8 cellular contexts compared by ENCODE assay signal in genomic region chr5:173887610-173888472, GRCh38. TPM values are rescaled to one million over a fixed set of nuclear protein-coding genes. Genes with fewer than 3 reads are reported as not detected.
DNase-seq lines count a peak whose midpoint lies in the region; ATAC-seq and TF ChIP-seq lines count a peak whose summit lies in the region.

CPEB4 (plus strand) TSS chr5:173888349; CDS start chr5:173889734, 1,385 bp downstream.

- no peaks in the 10 kb centered on the region for H3K36me3 Mint-ChIP-seq in WTC11

- DNase-seq in AG04450 (ENCODE audit: low read depth, low spot score) (peak; percentile 99), NCI-H226 (peak; percentile 98), WTC11 (ENCODE audit: low spot score) (peak; percentile 98), cardiac fibroblast (ENCODE audit: low read depth in 2 of 2) (peak; percentile 100), iPS-NIHi7 (ENCODE audit: extremely low spot score) (peak; percentile 99), smooth muscle cell (lab: John Stamatoyannopoulos, UW; ENCODE audit: unreplicated experiment) (peak; percentile 86)

- H4K20me1 ChIP-seq in smooth muscle cell (ENCODE audit: low read depth) = peaks cover 36% of the 10 kb centered on the region

- H3K36me3 ChIP-seq in smooth muscle cell (ENCODE audit: low read depth) = no peaks in the 10 kb centered on the region

- H3K4me1 ChIP-seq in smooth muscle cell (ENCODE audit: low read depth) = peaks cover 32% of the 10 kb centered on the region

- POLR2A ChIA-PET in AG04450 (lab: Yijun Ruan, JAX) = interaction anchor here (0.7 to 1.7 kb wide), 17 partner anchors 8 to 272 kb away, joined by 3 to 11 read pairs (median 4); no protein-coding TSS in a partner anchor
- POLR2A ChIA-PET in WTC11 (lab: Charles Lee) = interaction anchor here (0.7 to 1.5 kb wide), 6 partner anchors 8 to 272 kb away, joined by 3 to 10 read pairs (median 6); no protein-coding TSS in a partner anchor

- peak within 1 kb of the TSS; percentile 98 for H2AFZ ChIP-seq in smooth muscle cell (ENCODE audit: low read depth)

- CTCF ChIA-PET in AG04450 (lab: Charles Lee) (interaction anchor here (0.6 kb wide), 1 partner anchor 708 kb away, joined by 16 read pairs; no protein-coding TSS in a partner anchor), WTC11 (lab: Charles Lee) (interaction anchor here (0.5 to 1.9 kb wide), 14 partner anchors 8 to 705 kb away, joined by 3 to 12 read pairs (median 4); partner anchors contain the start of gene BOD1)

- peaks cover 53% of the 10 kb centered on the region for H3K4me1 Mint-ChIP-seq in WTC11

- WGBS in smooth muscle cell (ENCODE audit: low lambda C conversion rate) = 8% methylated on average over 43 of the region's 55 CpGs

- H3K79me2 ChIP-seq in smooth muscle cell (ENCODE audit: low read depth) = peaks cover 46% of the 10 kb centered on the region

- H3K9me3 ChIP-seq in AG04450 (ENCODE audit: control insufficient read depth, insufficient read depth, low read length) (no peaks in the 10 kb centered on the region), smooth muscle cell (replicated peaks; ENCODE audit: low read depth) (no peaks in the 10 kb centered on the region)

- H3K27ac Mint-ChIP-seq in WTC11 = peak within 1 kb of the TSS; percentile 100

- H3F3A ChIP-seq in smooth muscle cell (ENCODE audit: low read depth) = no peaks in the 10 kb centered on the region

- ATAC-seq in GM18909 (IDR thresholded peaks at IDR 0.05; ENCODE audit: poor library complexity, unreplicated experiment) = peak; percentile 93
- peak; percentile 94 for ATAC-seq in HG03175 (IDR thresholded peaks at IDR 0.05; ENCODE audit: unreplicated experiment)
- ATAC-seq in WTC11 = peak; percentile 96

- peak within 1 kb of the TSS; percentile 84 for H3K27ac ChIP-seq in AG04450 (ENCODE audit: low read depth, low read length)
- peak within 1 kb of the TSS; percentile 89 for H3K27ac ChIP-seq in smooth muscle cell (ENCODE audit: low read depth)

- peak within 1 kb of the TSS; percentile 94 for H3K4me3 Mint-ChIP-seq in WTC11

- peaks cover 3% of the 10 kb centered on the region; the same call in 1 of the 2 replicates for H3K9me3 Mint-ChIP-seq in WTC11

- H3K4me2 ChIP-seq in smooth muscle cell = peak within 1 kb of the TSS; percentile 86

- TF ChIP-seq CTCF in AG04450 (IDR thresholded peaks at IDR 0.05; ENCODE audit: low read depth, low read length) = no peak
- no peak for TF ChIP-seq CTCF in WTC11 (IDR thresholded peaks at IDR 0.05)
- no peak for TF ChIP-seq CTCF in cardiac fibroblast (IDR thresholded peaks at IDR 0.05; ENCODE audit: low read depth, low read length)
- no peak for TF ChIP-seq CTCF in smooth muscle cell (IDR thresholded peaks at IDR 0.05; ENCODE audit: borderline replicate concordance, insufficient read depth, poor library complexity, severe bottlenecking)

- H3K9ac ChIP-seq in smooth muscle cell (ENCODE audit: low read depth) = peak within 1 kb of the TSS; percentile 96

- peaks cover 3% of the 10 kb centered on the region; the same call in 1 of the 2 replicates for H3K27me3 Mint-ChIP-seq in WTC11 (ENCODE audit: low read depth)

- H3K4me3 ChIP-seq in AG04450 (ENCODE audit: low read depth, low read length) (peak within 1 kb of the TSS; percentile 78), cardiac fibroblast (replicated peaks in 1 of 2; ENCODE audit: low read depth in 2 of 2, low read length in 2 of 2) (peak within 1 kb of the TSS; percentile 78 to 82), smooth muscle cell (peak within 1 kb of the TSS; percentile 73)

- no peaks in the 10 kb centered on the region for H3K27me3 ChIP-seq in AG04450 (ENCODE audit: control insufficient read depth, insufficient read depth, low read length)
- H3K27me3 ChIP-seq in smooth muscle cell (ENCODE audit: low read depth) = no peaks in the 10 kb centered on the region

TF ChIP-seq in WTC11, 78 proteins besides CTCF, POLR2A, EP300 and RAD21 (continues in another document):
- TF ChIP-seq TP53 (CRISPR knock-in tag; IDR thresholded peaks at IDR 0.05) (no peak), TCF7 (CRISPR knock-in tag; IDR thresholded peaks at IDR 0.05; ENCODE audit: low read depth) (no peak), ETV6 (CRISPR knock-in tag; IDR thresholded peaks at IDR 0.05) (peak; percentile 74), SP1 (CRISPR knock-in tag; conservative IDR thresholded peaks at IDR 0.05) (peak; percentile 100), TEAD1 (CRISPR knock-in tag; IDR thresholded peaks at IDR 0.05) (no peak), FOXK1 (CRISPR knock-in tag; IDR thresholded peaks at IDR 0.05) (peak; percentile 79), MXD4 (CRISPR knock-in tag; IDR thresholded peaks at IDR 0.05; ENCODE audit: borderline replicate concordance) (no peak), FOXP4 (CRISPR knock-in tag; IDR thresholded peaks at IDR 0.05) (0 out of 2 replicates have a peak, but pooled peaks have one; percentile 14), ZNF121 (CRISPR knock-in tag; IDR thresholded peaks at IDR 0.05) (no peak)
- TF ChIP-seq, protein P1, sequence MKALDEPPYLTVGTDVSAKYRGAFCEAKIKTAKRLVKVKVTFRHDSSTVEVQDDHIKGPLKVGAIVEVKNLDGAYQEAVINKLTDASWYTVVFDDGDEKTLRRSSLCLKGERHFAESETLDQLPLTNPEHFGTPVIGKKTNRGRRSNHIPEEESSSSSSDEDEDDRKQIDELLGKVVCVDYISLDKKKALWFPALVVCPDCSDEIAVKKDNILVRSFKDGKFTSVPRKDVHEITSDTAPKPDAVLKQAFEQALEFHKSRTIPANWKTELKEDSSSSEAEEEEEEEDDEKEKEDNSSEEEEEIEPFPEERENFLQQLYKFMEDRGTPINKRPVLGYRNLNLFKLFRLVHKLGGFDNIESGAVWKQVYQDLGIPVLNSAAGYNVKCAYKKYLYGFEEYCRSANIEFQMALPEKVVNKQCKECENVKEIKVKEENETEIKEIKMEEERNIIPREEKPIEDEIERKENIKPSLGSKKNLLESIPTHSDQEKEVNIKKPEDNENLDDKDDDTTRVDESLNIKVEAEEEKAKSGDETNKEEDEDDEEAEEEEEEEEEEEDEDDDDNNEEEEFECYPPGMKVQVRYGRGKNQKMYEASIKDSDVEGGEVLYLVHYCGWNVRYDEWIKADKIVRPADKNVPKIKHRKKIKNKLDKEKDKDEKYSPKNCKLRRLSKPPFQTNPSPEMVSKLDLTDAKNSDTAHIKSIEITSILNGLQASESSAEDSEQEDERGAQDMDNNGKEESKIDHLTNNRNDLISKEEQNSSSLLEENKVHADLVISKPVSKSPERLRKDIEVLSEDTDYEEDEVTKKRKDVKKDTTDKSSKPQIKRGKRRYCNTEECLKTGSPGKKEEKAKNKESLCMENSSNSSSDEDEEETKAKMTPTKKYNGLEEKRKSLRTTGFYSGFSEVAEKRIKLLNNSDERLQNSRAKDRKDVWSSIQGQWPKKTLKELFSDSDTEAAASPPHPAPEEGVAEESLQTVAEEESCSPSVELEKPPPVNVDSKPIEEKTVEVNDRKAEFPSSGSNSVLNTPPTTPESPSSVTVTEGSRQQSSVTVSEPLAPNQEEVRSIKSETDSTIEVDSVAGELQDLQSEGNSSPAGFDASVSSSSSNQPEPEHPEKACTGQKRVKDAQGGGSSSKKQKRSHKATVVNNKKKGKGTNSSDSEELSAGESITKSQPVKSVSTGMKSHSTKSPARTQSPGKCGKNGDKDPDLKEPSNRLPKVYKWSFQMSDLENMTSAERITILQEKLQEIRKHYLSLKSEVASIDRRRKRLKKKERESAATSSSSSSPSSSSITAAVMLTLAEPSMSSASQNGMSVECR (CRISPR knock-in tag; IDR thresholded peaks at IDR 0.05; ENCODE audit: borderline replicate concordance) = peak; percentile 87; the same call in 1 of the 2 replicates
- TF ChIP-seq, protein P2, sequence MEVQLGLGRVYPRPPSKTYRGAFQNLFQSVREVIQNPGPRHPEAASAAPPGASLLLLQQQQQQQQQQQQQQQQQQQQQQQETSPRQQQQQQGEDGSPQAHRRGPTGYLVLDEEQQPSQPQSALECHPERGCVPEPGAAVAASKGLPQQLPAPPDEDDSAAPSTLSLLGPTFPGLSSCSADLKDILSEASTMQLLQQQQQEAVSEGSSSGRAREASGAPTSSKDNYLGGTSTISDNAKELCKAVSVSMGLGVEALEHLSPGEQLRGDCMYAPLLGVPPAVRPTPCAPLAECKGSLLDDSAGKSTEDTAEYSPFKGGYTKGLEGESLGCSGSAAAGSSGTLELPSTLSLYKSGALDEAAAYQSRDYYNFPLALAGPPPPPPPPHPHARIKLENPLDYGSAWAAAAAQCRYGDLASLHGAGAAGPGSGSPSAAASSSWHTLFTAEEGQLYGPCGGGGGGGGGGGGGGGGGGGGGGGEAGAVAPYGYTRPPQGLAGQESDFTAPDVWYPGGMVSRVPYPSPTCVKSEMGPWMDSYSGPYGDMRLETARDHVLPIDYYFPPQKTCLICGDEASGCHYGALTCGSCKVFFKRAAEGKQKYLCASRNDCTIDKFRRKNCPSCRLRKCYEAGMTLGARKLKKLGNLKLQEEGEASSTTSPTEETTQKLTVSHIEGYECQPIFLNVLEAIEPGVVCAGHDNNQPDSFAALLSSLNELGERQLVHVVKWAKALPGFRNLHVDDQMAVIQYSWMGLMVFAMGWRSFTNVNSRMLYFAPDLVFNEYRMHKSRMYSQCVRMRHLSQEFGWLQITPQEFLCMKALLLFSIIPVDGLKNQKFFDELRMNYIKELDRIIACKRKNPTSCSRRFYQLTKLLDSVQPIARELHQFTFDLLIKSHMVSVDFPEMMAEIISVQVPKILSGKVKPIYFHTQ (CRISPR knock-in tag; IDR thresholded peaks at IDR 0.05) = no peak
- TF ChIP-seq, protein P3, sequence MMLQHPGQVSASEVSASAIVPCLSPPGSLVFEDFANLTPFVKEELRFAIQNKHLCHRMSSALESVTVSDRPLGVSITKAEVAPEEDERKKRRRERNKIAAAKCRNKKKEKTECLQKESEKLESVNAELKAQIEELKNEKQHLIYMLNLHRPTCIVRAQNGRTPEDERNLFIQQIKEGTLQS (CRISPR knock-in tag; conservative IDR thresholded peaks at IDR 0.05) = no peak

RNA-seq across cellular contexts. Expression of gene CPEB4, which starts in this region (rescaled TPM):
- polyA plus RNA-seq in AG04450 (2011; rRNA removed) (20.3 and 21.3 TPM in 2 replicates), smooth muscle cell (5.1 and 8.0 TPM in 2 replicates)
- polyA minus RNA-seq in AG04450 (2011; rRNA and poly(A)+ RNA removed) = 50.6 and 55.5 TPM in 2 replicates
- total RNA-seq in WTC11 (2021) (9.1 to 12.7 TPM (median 9.2 TPM) in 3 replicates), smooth muscle cell (30.7 and 38.5 TPM in 2 replicates)

Comparison
In these comparisons a context has a peak if more than half of its experiments do, and no peak if none do; other contexts are left out.
1. Peak in every context shown above with its lines: DNase-seq, ATAC-seq, H3K4me3 ChIP-seq and H3K27ac ChIP-seq.